12 cellular contexts compared by ENCODE assay signal in genomic region chr7:81604075-81604807, GRCh38.
DNase-seq lines count a peak whose midpoint lies in the region; ATAC-seq, FAIRE-seq and TF ChIP-seq lines count a peak whose summit lies in the region.
"Had no signal": no experiment of that assay in that cellular context is flagged by ENCODE, and none has a peak within 500 bp of the region (broad histone marks: within the 10 kb centered on the region; RNA-seq: fewer than 3 reads in every experiment).

No MANE protein-coding gene starts in this region.

- H3K27ac ChIP-seq in HepG2 (ENCODE audit: extremely low read length, insufficient read depth, low read length), result no peak overlapping the region
- no peak overlapping the region for H3K27ac ChIP-seq in RWPE1
- no peak overlapping the region for H3K27ac ChIP-seq in psoas muscle

- in situ Hi-C loops in astrocyte of the spinal cord (cut with HindIII; ENCODE audit: low sequenced_read_pairs) (no loop called here), HepG2 (cut with HindIII; ENCODE audit: extremely low pct_ligation_motif_present, low pct_unique_long_range_greater_than_20kb) (no loop called here)

- H3K9ac ChIP-seq in HepG2 (ENCODE audit: insufficient read depth, low read depth, low read length), result no peak overlapping the region

- no TSS peak for BruUV-seq in HepG2 (replicated peaks; lab: Mats Ljungman, UMichigan)

- 27% methylated on average over 12 of the region's 12 CpGs for WGBS in HepG2 (ENCODE audit: low lambda C conversion rate)
- 70 to 80% (median 78%) methylated on average over 12 of the region's 12 CpGs for WGBS in psoas muscle, 3 donors

- no peaks in the 10 kb centered on the region for H3K9me3 ChIP-seq in HepG2 (ENCODE audit: low read length)
- no peaks in the 10 kb centered on the region for H3K9me3 ChIP-seq in psoas muscle
- H3K9me3 ChIP-seq: MG63 had no signal

- CTCF ChIA-PET in HepG2 (lab: Yijun Ruan, JAX; ENCODE audit: low intra/inter-chr PET ratio, low total read pairs), result no interaction called here
- CTCF ChIA-PET in RWPE1 (lab: Yijun Ruan, JAX), result interaction anchor here (0.5 to 0.9 kb wide), 3 partner anchors 18 to 135 kb away, joined by 3 to 4 read pairs (median 3); no protein-coding TSS in a partner anchor

- H3K27me3 ChIP-seq in HepG2 (ENCODE audit: control insufficient read depth in 1 of 2, insufficient read depth in 2 of 2, low read length in 2 of 2) (no peaks in the 10 kb centered on the region), psoas muscle (ENCODE audit: insufficient read depth in 3 of 3, low read length in 2 of 3) (no peaks in the 10 kb centered on the region)
- H3K27me3 ChIP-seq: MG63 had no signal

- H4K20me1 ChIP-seq in HepG2 (ENCODE audit: insufficient read depth, low read length), result no peaks in the 10 kb centered on the region

- no peak overlapping the region for H2AFZ ChIP-seq in HepG2 (ENCODE audit: low read length)

- H3K4me3 ChIP-seq in AG09309 (ENCODE audit: control insufficient read depth, low read depth, low read length) (no peak overlapping the region), astrocyte of the spinal cord (ENCODE audit: low read depth, low read length) (no peak overlapping the region), HepG2 (replicated peaks in 1 of 3; ENCODE audit: insufficient read depth in 1 of 3, low read depth in 2 of 3, low read length in 3 of 3) (no peak overlapping the region), psoas muscle (no peak overlapping the region)
- H3K4me3 ChIP-seq: MG63 had no signal

- FAIRE-seq in HepG2 (lab: Jason Lieb, UNC), result no peak

- DNase-seq in AG09309 (ENCODE audit: low read depth) (peak; percentile 75), HuH-7.5 (ENCODE audit: low spot score) (peak; percentile 7), astrocyte of the spinal cord (ENCODE audit: low read depth, low spot score) (peak; percentile 74), HepG2 (ENCODE audit: low spot score) (peak; percentile 4), RWPE1 (ENCODE audit: low spot score) (no peak), psoas muscle (no peak)
- DNase-seq: activated naive CD8-positive, alpha-beta T cell treated with anti-CD3 and anti-CD28 coated beads, Interleukin-2, amount 50 U/mL, for 24 hours; MG63; NCI-H345; stimulated activated naive CD8-positive, alpha-beta T cell treated with anti-CD3 and anti-CD28 coated beads, Interleukin-15, Interleukin-2, amounts not matched to agents 100 U/mL and 50 U/mL, for 24 hours had no signal

- ATAC-seq in HepG2 (no peak), HG02571 (IDR thresholded peaks at IDR 0.05; ENCODE audit: unreplicated experiment) (no peak), psoas muscle (no peak), HG02870 (IDR thresholded peaks at IDR 0.05; ENCODE audit: unreplicated experiment) (no peak)
- ATAC-seq: activated naive CD8-positive, alpha-beta T cell treated with anti-CD3 and anti-CD28 coated beads, Interleukin-2, amount 50 U/mL, for 24 hours; stimulated activated naive CD8-positive, alpha-beta T cell treated with anti-CD3 and anti-CD28 coated beads, Interleukin-15, Interleukin-2, amounts not matched to agents 100 U/mL and 50 U/mL, for 24 hours had no signal

- no peak for TF ChIP-seq RAD21 in HepG2 (CRISPR knock-in tag; IDR thresholded peaks at IDR 0.05)

- H3K4me1 ChIP-seq in HepG2 (ENCODE audit: insufficient read depth, low read length) (no peaks in the 10 kb centered on the region), psoas muscle (no peaks in the 10 kb centered on the region)

- TF ChIP-seq EP300 in HepG2 (IDR thresholded peaks at IDR 0.05; ENCODE audit: low read depth in 2 of 2, low read length in 2 of 2) (no peak), HepG2 (CRISPR knock-in tag; IDR thresholded peaks at IDR 0.05; ENCODE audit: borderline replicate concordance) (no peak)

- intact Hi-C loops in HepG2 (cut with micrococcal nuclease; ENCODE audit: unreplicated experiment) (no loop called here), psoas muscle (cut with DNase I) (no loop called here)

- no peak for TF ChIP-seq POLR2A in HepG2 (IDR thresholded peaks at IDR 0.05; ENCODE audit: insufficient read depth in 1 of 2, low read depth in 2 of 2, low read length in 2 of 2)

- H3K36me3 ChIP-seq in HepG2 (replicated peaks in 1 of 2; ENCODE audit: control insufficient read depth in 1 of 2, insufficient read depth in 2 of 2, low read length in 2 of 2), result no peaks in the 10 kb centered on the region
- no peaks in the 10 kb centered on the region for H3K36me3 ChIP-seq in psoas muscle (ENCODE audit: insufficient read depth in 1 of 2, low read depth in 1 of 2)
- H3K36me3 ChIP-seq: MG63 had no signal

- H3K4me2 ChIP-seq in HepG2 (ENCODE audit: low read depth, low read length), result no peak overlapping the region

- no peaks in the 10 kb centered on the region for H3K79me2 ChIP-seq in HepG2 (ENCODE audit: insufficient read depth, low read length)

- TF ChIP-seq CTCF in AG09309 (IDR thresholded peaks at IDR 0.05; ENCODE audit: control insufficient read depth, insufficient read depth, low read depth, low read length, missing control alignments) (no peak), astrocyte of the spinal cord (IDR thresholded peaks at IDR 0.05; ENCODE audit: low read depth, low read length) (no peak), HepG2 (CRISPR knock-in tag; IDR thresholded peaks at IDR 0.05) (no peak), RWPE1 (conservative IDR thresholded peaks at IDR 0.05; ENCODE audit: low read depth) (no peak), psoas muscle (IDR thresholded peaks at IDR 0.05) (no peak)

- POLR2A ChIA-PET in HepG2 (lab: Yijun Ruan, JAX) (no interaction called here), RWPE1 (lab: Yijun Ruan, JAX; ENCODE audit: low non-redundant PET) (no interaction called here)

TF ChIP-seq in HepG2, 621 proteins besides CTCF, POLR2A, EP300 and RAD21 (continues in another document):
- TF ChIP-seq ZNF782 (CRISPR knock-in tag; IDR thresholded peaks at IDR 0.05; ENCODE audit: borderline replicate concordance), result no peak
- no peak for TF ChIP-seq GATAD2A (CRISPR knock-in tag; IDR thresholded peaks at IDR 0.05)
- TF ChIP-seq POLR2G (IDR thresholded peaks at IDR 0.05; ENCODE audit: low read depth, low read length), result no peak
- TF ChIP-seq REXO4 (CRISPR knock-in tag; IDR thresholded peaks at IDR 0.05; ENCODE audit: borderline replicate concordance), result no peak
- TF ChIP-seq GZF1 (CRISPR knock-in tag; IDR thresholded peaks at IDR 0.05), result no peak
- TF ChIP-seq MAX (IDR thresholded peaks at IDR 0.05), result no peak
- TF ChIP-seq MXD3 (CRISPR knock-in tag; IDR thresholded peaks at IDR 0.05), result no peak
- no peak for TF ChIP-seq SNAPC4 (CRISPR knock-in tag; IDR thresholded peaks at IDR 0.05)
- TF ChIP-seq PHF5A (CRISPR knock-in tag; IDR thresholded peaks at IDR 0.05; ENCODE audit: low read depth, unreplicated experiment), result no peak
- TF ChIP-seq ZNF101 (CRISPR knock-in tag; IDR thresholded peaks at IDR 0.05; ENCODE audit: borderline replicate concordance, low read depth), result no peak
- TF ChIP-seq ZMAT5 (CRISPR knock-in tag; IDR thresholded peaks at IDR 0.05; ENCODE audit: borderline replicate concordance, low read depth), result no peak
- no peak for TF ChIP-seq ZNF879 (CRISPR knock-in tag; IDR thresholded peaks at IDR 0.05)
- TF ChIP-seq ZNF256 (CRISPR knock-in tag; conservative IDR thresholded peaks at IDR 0.05), result no peak
- no peak for TF ChIP-seq SP140L (CRISPR knock-in tag; IDR thresholded peaks at IDR 0.05; ENCODE audit: borderline replicate concordance)
- TF ChIP-seq ZEB1 (IDR thresholded peaks at IDR 0.05; ENCODE audit: insufficient replicate concordance, low read depth), result no peak
- TF ChIP-seq DMAP1 (CRISPR knock-in tag; IDR thresholded peaks at IDR 0.05), result no peak

Comparison
In these comparisons a context has a peak if more than half of its experiments do, and no peak if none do; other contexts are left out.
1. DNase-seq: peak in AG09309 (single experiment), HuH-7.5 (single experiment), astrocyte of the spinal cord (single experiment) and HepG2 (single experiment); none in RWPE1 (single experiment) and psoas muscle (0 of 2).